In the genomic region with DNA sequence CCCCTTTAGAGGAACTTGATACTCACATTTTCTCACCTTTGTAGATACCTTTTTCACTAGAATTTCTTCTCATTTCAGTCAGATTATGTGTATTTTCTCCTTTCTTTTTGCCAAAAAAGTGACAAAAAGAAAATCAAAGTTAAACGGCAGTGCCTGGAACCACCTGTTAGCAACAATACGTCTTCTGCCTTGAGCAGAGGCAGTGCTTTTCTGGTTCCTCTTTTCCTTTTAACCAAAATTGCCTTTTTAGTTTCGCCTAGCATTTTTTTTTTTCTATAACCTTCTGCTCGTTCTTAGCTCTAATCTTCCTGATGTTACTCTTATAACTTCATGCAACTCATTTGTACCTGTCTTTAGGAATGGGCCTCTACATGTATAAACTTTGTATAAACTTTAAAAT, we compare ENCODE assay signal across 13 cellular contexts. TPM values are rescaled to one million over a fixed set of nuclear protein-coding genes. Genes with fewer than 3 reads are reported as not detected.
A peak's percentile ranks its signal among the peaks of the same experiment; 100 is the strongest.
DNase-seq lines count a peak whose midpoint lies in the region; ATAC-seq and TF ChIP-seq lines count a peak whose summit lies in the region.
"Had no signal": no experiment of that assay in that cellular context is flagged by ENCODE, and none has a peak within 500 bp of the region (broad histone marks: within the 10 kb centered on the region; RNA-seq: fewer than 3 reads in every experiment).

No MANE protein-coding gene starts in this region.

- H2AFZ ChIP-seq in OCI-LY3 (ENCODE audit: low read depth, low read length): no peak overlapping the region

- peaks cover 17% of the 10 kb centered on the region for H3K4me1 ChIP-seq in OCI-LY3 (ENCODE audit: low read length)
- H3K4me1 ChIP-seq: right atrium auricular region had no signal

- H3K79me2 ChIP-seq in OCI-LY3 (ENCODE audit: low read length): no peaks in the 10 kb centered on the region

- H3K9ac ChIP-seq in OCI-LY3 (ENCODE audit: low read length): no peak overlapping the region

- no peak for TF ChIP-seq CTCF in OCI-LY3 (IDR thresholded peaks at IDR 0.05; ENCODE audit: low read depth, low read length)

- peaks cover 7% of the 10 kb centered on the region for H4K20me1 ChIP-seq in OCI-LY3 (ENCODE audit: insufficient read depth, low read length)

- H3K36me3 ChIP-seq in OCI-LY3 (replicated peaks; ENCODE audit: low read depth, low read length) (peaks cover 2% of the 10 kb centered on the region), H7 (replicated peaks; ENCODE audit: control insufficient read depth, insufficient read depth, low read length) (peaks cover 2% of the 10 kb centered on the region)

- ATAC-seq in GM18517 (IDR thresholded peaks at IDR 0.05; ENCODE audit: unreplicated experiment) (peak; percentile 71), GM21529 (IDR thresholded peaks at IDR 0.05; ENCODE audit: unreplicated experiment) (peak; percentile 83), HG03095 (IDR thresholded peaks at IDR 0.05; ENCODE audit: unreplicated experiment) (peak; percentile 68)

- H3K27me3 ChIP-seq in OCI-LY3 (ENCODE audit: low read depth, low read length): no peaks in the 10 kb centered on the region
- H3K27me3 ChIP-seq in H7 (ENCODE audit: control insufficient read depth, insufficient read depth, low read length): no peaks in the 10 kb centered on the region
- H3K27me3 ChIP-seq: right atrium auricular region, thyroid gland had no signal

- H3K4me3 ChIP-seq in OCI-LY3 (ENCODE audit: low read length) (0 out of 2 replicates have a peak overlapping the region, but pooled peaks have one; percentile 23), H7 (ENCODE audit: insufficient read depth, low read depth, low read length) (no peak overlapping the region)
- H3K4me3 ChIP-seq: right atrium auricular region, thyroid gland had no signal

- peak overlapping the region; percentile 73 for H3K4me2 ChIP-seq in OCI-LY3 (ENCODE audit: low read length)

- H3K9me3 ChIP-seq in OCI-LY3 (ENCODE audit: insufficient read depth, low read length): no peaks in the 10 kb centered on the region
- H3K9me3 ChIP-seq: right atrium auricular region, thyroid gland had no signal

- DNase-seq in hepatic stellate cell (ENCODE audit: low spot score) (no peak), cerebellar nuclear complex (lab: John Stamatoyannopoulos, UW) (no peak), H7 (no peak), SIG-M5 (lab: John Stamatoyannopoulos, UW) (no peak)
- DNase-seq: activated naive CD4-positive, alpha-beta T cell treated with anti-CD3 and anti-CD28 coated beads for 36 hours; central memory CD4-positive, alpha-beta T cell; NCI-H1105; thyroid gland had no signal

- H3K27ac ChIP-seq in OCI-LY3 (ENCODE audit: low read length): no peak overlapping the region
- H3K27ac ChIP-seq: right atrium auricular region, thyroid gland had no signal

RNA-seq across cellular contexts. Expression of a gene that starts 26.1 kb away (rescaled TPM):
- total RNA-seq in H7 (2014; rRNA removed; shearing (Covaris generic)): 1.4 TPM in 2 replicates
- total RNA-seq: activated naive CD4-positive, alpha-beta T cell treated with anti-CD3 and anti-CD28 coated beads for 36 hours; right atrium auricular region had no signal

RNA-seq across cellular contexts. Expression of a gene that starts 34.3 kb away (rescaled TPM):
- total RNA-seq in H7 (2014; rRNA removed; shearing (Covaris generic)): 38.4 and 45.2 TPM in 2 replicates
